Comparison of ENCODE assay signal across 22 cellular contexts in the genomic region with DNA sequence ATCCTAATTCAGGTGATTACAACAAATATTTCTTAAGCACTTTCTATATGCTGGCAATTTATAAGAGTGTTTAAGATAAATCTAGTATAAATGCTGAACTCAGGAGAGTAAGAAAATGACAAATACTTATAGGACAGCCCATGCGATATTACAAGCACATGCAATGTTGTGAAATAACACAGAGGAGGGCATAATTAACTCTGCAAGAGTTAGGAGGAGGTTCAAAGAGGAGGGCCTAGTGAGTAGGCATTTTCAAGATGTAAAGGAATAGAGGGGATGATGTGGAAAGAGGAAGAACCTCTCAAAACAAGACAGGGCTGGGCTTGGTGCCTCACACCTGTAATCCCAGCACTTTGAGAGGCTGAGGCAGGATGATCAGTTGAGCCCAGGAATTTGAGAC. TPM values are rescaled to one million over a fixed set of nuclear protein-coding genes. Genes with fewer than 3 reads are reported as not detected.
DNase-seq lines count a peak whose midpoint lies in the region; ATAC-seq and TF ChIP-seq lines count a peak whose summit lies in the region.
"Had no signal": no experiment of that assay in that cellular context is flagged by ENCODE, and none has a peak within 500 bp of the region (broad histone marks: within the 10 kb centered on the region; RNA-seq: fewer than 3 reads in every experiment).

No MANE protein-coding gene starts in this region.

- no peaks in the 10 kb centered on the region for H3K36me3 Mint-ChIP-seq in activated T-cell treated with anti-CD3 and anti-CD28 coated beads, Interleukin-2, amount 50 U/mL, for 72 hours (ENCODE audit: insufficient read depth in 2 of 2)
- no peaks in the 10 kb centered on the region for H3K36me3 Mint-ChIP-seq in T-helper 2 cell treated with Interferon-gamma antibody and Interleukin-4, amounts not matched to agents 5 μg/mL and 100 μg/mL, for 36 hours (ENCODE audit: low read depth)

- H3K4me1 Mint-ChIP-seq in activated T-cell treated with anti-CD3 and anti-CD28 coated beads, Interleukin-2, amount 50 U/mL, for 72 hours (ENCODE audit: low read depth), result peaks cover 10% of the 10 kb centered on the region
- H3K4me1 Mint-ChIP-seq in T-helper 2 cell treated with Interferon-gamma antibody and Interleukin-4, amounts not matched to agents 5 μg/mL and 100 μg/mL, for 36 hours (ENCODE audit: low read depth), result no peaks in the 10 kb centered on the region
- H3K4me1 Mint-ChIP-seq: H9 had no signal

- no peak for TF ChIP-seq POLR2A in NB4 (IDR thresholded peaks at IDR 0.05; ENCODE audit: extremely low read depth, insufficient read length)

- H3K27me3 Mint-ChIP-seq in activated T-cell treated with anti-CD3 and anti-CD28 coated beads, Interleukin-2, amount 50 U/mL, for 72 hours (ENCODE audit: low read depth), result peaks cover 17% of the 10 kb centered on the region
- peaks cover 6% of the 10 kb centered on the region for H3K27me3 Mint-ChIP-seq in T-helper 2 cell treated with Interferon-gamma antibody and Interleukin-4, amounts not matched to agents 5 μg/mL and 100 μg/mL, for 36 hours (ENCODE audit: low read depth)

- peak overlapping the region; percentile 26 for H3K27ac Mint-ChIP-seq in activated T-cell treated with anti-CD3 and anti-CD28 coated beads, Interleukin-2, amount 50 U/mL, for 72 hours
- H3K27ac Mint-ChIP-seq in T-helper 2 cell treated with Interferon-gamma antibody and Interleukin-4, amounts not matched to agents 5 μg/mL and 100 μg/mL, for 36 hours, result no peak overlapping the region
- H3K27ac Mint-ChIP-seq: H9, HFFc6 had no signal

- H3K4me3 ChIP-seq in NB4 (ENCODE audit: low read depth, low read length), result no peak overlapping the region
- H3K4me3 ChIP-seq: GM23248 had no signal

- ATAC-seq in activated T-cell treated with anti-CD3 and anti-CD28 coated beads, Interleukin-2, amount 50 U/mL, for 72 hours (replicated peaks in 1 of 2), result no peak
- no peak for ATAC-seq in GM21825 (IDR thresholded peaks at IDR 0.05; ENCODE audit: unreplicated experiment)
- ATAC-seq: Right ventricle myocardium inferior had no signal

- H3K9me3 Mint-ChIP-seq in activated T-cell treated with anti-CD3 and anti-CD28 coated beads, Interleukin-2, amount 50 U/mL, for 72 hours, result no peaks in the 10 kb centered on the region
- H3K9me3 Mint-ChIP-seq in T-helper 2 cell treated with Interferon-gamma antibody and Interleukin-4, amounts not matched to agents 5 μg/mL and 100 μg/mL, for 36 hours, result no peaks in the 10 kb centered on the region
- H3K9me3 Mint-ChIP-seq: HFFc6 had no signal

- no peak for TF ChIP-seq CTCF in NB4 (IDR thresholded peaks at IDR 0.05; ENCODE audit: low read depth, low read length)

- no peak for DNase-seq in activated T-cell treated with anti-CD3 and anti-CD28 coated beads, Interleukin-2, amount 50 U/mL, for 72 hours
- DNase-seq in activated T-cell treated with anti-CD3 and anti-CD28 coated beads, Interleukin-2, amount 50 U/mL, for 48 hours, result no peak
- DNase-seq in NB4 (ENCODE audit: low read depth) (peak; percentile 64), SKM-1 (lab: John Stamatoyannopoulos, UW; ENCODE audit: unreplicated experiment) (peak; percentile 47), mesenteric fat pad (ENCODE audit: low spot score) (no peak)
- no peak for DNase-seq in T-helper 2 cell treated with Interferon-gamma antibody and Interleukin-4, amounts not matched to agents 5 μg/mL and 100 μg/mL, for 36 hours (ENCODE audit: low spot score)
- no peak for DNase-seq in activated CD4-positive, alpha-beta T cell treated with anti-CD3 and anti-CD28 coated beads for 4 hours
- DNase-seq: 8988T, C1 segment of cervical spinal cord, GM23248, H9, HFFc6, KG1, NCI-H1048, NCI-H1417 treated with DMSO at 0.1 percent for 48 hours, NCI-H187, NCI-H446 treated with DMSO at 0.1 percent for 48 hours, NCI-H526 treated with DMSO at 0.1 percent for 48 hours, T-helper 2 cell had no signal

- no peak overlapping the region for H3K4me3 Mint-ChIP-seq in activated T-cell treated with anti-CD3 and anti-CD28 coated beads, Interleukin-2, amount 50 U/mL, for 72 hours
- no peak overlapping the region for H3K4me3 Mint-ChIP-seq in T-helper 2 cell treated with Interferon-gamma antibody and Interleukin-4, amounts not matched to agents 5 μg/mL and 100 μg/mL, for 36 hours
- H3K4me3 Mint-ChIP-seq: H9, HFFc6 had no signal

RNA-seq across cellular contexts. Expression of a gene that starts 37.1 kb away (rescaled TPM):
- 10 to 100 TPM; 19.5 to 23.5 TPM for total RNA-seq in activated T-cell treated with anti-CD3 and anti-CD28 coated beads, Interleukin-2, amount 50 U/mL, for 72 hours
- total RNA-seq in mesenteric fat pad, result 38.2 TPM

RNA-seq across cellular contexts. Expression of a gene that starts 39.6 kb away (rescaled TPM):
- not detected for total RNA-seq in activated T-cell treated with anti-CD3 and anti-CD28 coated beads, Interleukin-2, amount 50 U/mL, for 72 hours
- not detected for total RNA-seq in mesenteric fat pad
- total RNA-seq: Daoy, GM23248, H9, HFFc6, Right ventricle myocardium inferior had no signal

Comparison
In these comparisons a context has a peak if more than half of its experiments do, and no peak if none do; other contexts are left out.
1. DNase-seq: peak in NB4 (single experiment) and SKM-1 (single experiment); none in activated T-cell treated with anti-CD3 and anti-CD28 coated beads, Interleukin-2, amount 50 U/mL, for 72 hours (0 of 2), activated T-cell treated with anti-CD3 and anti-CD28 coated beads, Interleukin-2, amount 50 U/mL, for 48 hours (0 of 2), mesenteric fat pad (single experiment), T-helper 2 cell treated with Interferon-gamma antibody and Interleukin-4, amounts not matched to agents 5 μg/mL and 100 μg/mL, for 36 hours (single experiment) and activated CD4-positive, alpha-beta T cell treated with anti-CD3 and anti-CD28 coated beads for 4 hours (0 of 2).